In the genomic region with DNA sequence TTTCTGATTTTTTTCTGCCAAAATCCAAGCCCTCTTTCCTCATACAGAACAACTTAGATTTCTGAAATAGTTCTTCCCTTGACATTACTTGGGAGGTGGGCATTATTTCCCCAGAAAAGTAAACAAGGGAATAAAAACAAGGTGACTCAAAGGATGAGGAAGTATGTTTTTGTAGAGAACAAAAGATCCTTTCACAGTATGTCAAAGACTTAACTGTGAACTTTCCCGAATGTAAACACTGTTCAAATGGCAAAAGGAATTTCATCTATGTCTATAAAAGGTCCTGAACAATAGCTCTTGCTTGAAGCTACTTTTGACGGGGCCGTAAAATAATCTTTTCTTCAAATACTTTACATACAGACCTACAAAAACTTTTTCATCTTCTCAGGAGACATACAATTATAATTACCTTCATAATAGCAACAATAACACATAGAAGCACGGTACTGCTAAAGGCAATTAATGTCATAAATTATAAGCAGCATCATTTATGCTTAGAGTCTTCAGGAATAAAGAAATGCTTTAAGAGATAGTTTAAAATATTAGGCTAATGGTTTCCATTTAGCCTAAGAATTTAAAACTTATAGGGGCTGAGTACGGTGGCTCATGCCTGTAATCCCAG, we compare ENCODE assay signal across 13 cellular contexts.
A peak's percentile ranks its signal among the peaks of the same experiment; 100 is the strongest.
DNase-seq lines count a peak whose midpoint lies in the region; ATAC-seq lines count a peak whose summit lies in the region.
"Had no signal": no experiment of that assay in that cellular context is flagged by ENCODE, and none has a peak within 500 bp of the region (broad histone marks: within the 10 kb centered on the region; RNA-seq: fewer than 3 reads in every experiment).

No MANE protein-coding gene starts in this region.

- no peak for ATAC-seq in GM19324 (IDR thresholded peaks at IDR 0.05; ENCODE audit: low FRiP score, unreplicated experiment)
- ATAC-seq: stimulated activated naive CD8-positive, alpha-beta T cell treated with anti-CD3 and anti-CD28 coated beads, Interleukin-15, Interleukin-2, amounts not matched to agents 100 U/mL and 50 U/mL, for 24 hours had no signal

- DNase-seq in EL (peak; percentile 13), RPMI7951 (ENCODE audit: low read depth) (peak; percentile 33), fibroblast of peridontal ligament (ENCODE audit: extremely low read depth) (peak; percentile 34), pulmonary artery endothelial cell (ENCODE audit: low read depth, low spot score) (peak; percentile 84), CD1c-positive myeloid dendritic cell (ENCODE audit: extremely low spot score) (no peak), COR-L47 (lab: John Stamatoyannopoulos, UW) (no peak)
- DNase-seq in activated CD4-positive, alpha-beta T cell treated with anti-CD3 and anti-CD28 coated beads, Interleukin-2, amount 50 U/mL, for 4 hours = no peak
- DNase-seq: activated CD4-positive, alpha-beta T cell treated with anti-CD3 and anti-CD28 coated beads, Interleukin-2, amount 10 ng/mL, durations not matched to agents 24 days and 14 days; adrenal gland; NCI-H1092; OCI-M1; stimulated activated naive CD8-positive, alpha-beta T cell treated with anti-CD3 and anti-CD28 coated beads, Interleukin-15, Interleukin-2, amounts not matched to agents 100 U/mL and 50 U/mL, for 24 hours had no signal

Comparison
In these comparisons a context has a peak if more than half of its experiments do, and no peak if none do; other contexts are left out.
1. DNase-seq: peak in EL (single experiment), RPMI7951 (single experiment), fibroblast of peridontal ligament (single experiment) and pulmonary artery endothelial cell (single experiment); none in CD1c-positive myeloid dendritic cell (single experiment), COR-L47 (single experiment) and activated CD4-positive, alpha-beta T cell treated with anti-CD3 and anti-CD28 coated beads, Interleukin-2, amount 50 U/mL, for 4 hours (0 of 2).